8 cellular contexts compared by ENCODE assay signal in genomic region chr19:48203227-48203793, GRCh38. TPM values are rescaled to one million over a fixed set of nuclear protein-coding genes. Genes with fewer than 3 reads are reported as not detected.
DNase-seq lines count a peak whose midpoint lies in the region; ATAC-seq and TF ChIP-seq lines count a peak whose summit lies in the region.

No MANE protein-coding gene starts in this region.

- H3K4me1 Mint-ChIP-seq in osteocyte (ENCODE audit: unreplicated experiment) (no peaks in the 10 kb centered on the region), HFFc6 (ENCODE audit: low read depth) (peaks cover 11% of the 10 kb centered on the region)

- peaks cover 19 to 40% (median 28%) of the 10 kb centered on the region in 10 experiments for H3K4me1 ChIP-seq in BLaER1 treated with 17β-estradiol and CSF1 and Interleukin-3, amounts not matched to agents 10 nM and 100 nM
- H3K4me1 ChIP-seq in mammary epithelial cell (ENCODE audit: insufficient read depth, low read length) (peaks cover 14% of the 10 kb centered on the region), muscle layer of duodenum (ENCODE audit: control insufficient read depth in 1 of 2, insufficient read depth in 2 of 2, low read length in 2 of 2) (peaks cover 4 to 14% of the 10 kb centered on the region in 2 donors)

- CTCF ChIA-PET in mammary epithelial cell (lab: Charles Lee; ENCODE audit: low non-redundant PET) = interaction anchor here (0.6 kb wide), 1 partner anchor 317 kb away, joined by 4 read pairs; the partner anchor contains the start of gene SULT2A1

- H3K4me3 Mint-ChIP-seq in osteocyte (ENCODE audit: unreplicated experiment) (no peak overlapping the region), HFFc6 (no peak overlapping the region)

- WGBS in mammary epithelial cell (ENCODE audit: low coverage, missing lambda C conversion rate) = 30% methylated on average over 3 of the region's 5 CpGs

- intact Hi-C loops in mammary epithelial cell (cut with micrococcal nuclease) = no loop called here

- TF ChIP-seq CTCF in mammary epithelial cell (conservative IDR thresholded peaks at IDR 0.05 in 1 of 2, IDR thresholded peaks at IDR 0.05 in 1 of 2; ENCODE audit: extremely low read depth in 1 of 2, insufficient read depth in 1 of 2, low read depth in 1 of 2, low read length in 2 of 2) = no peak
- TF ChIP-seq CTCF in osteocyte (IDR thresholded peaks at IDR 0.05) = no peak
- no peak for TF ChIP-seq CTCF in HFFc6 (IDR thresholded peaks at IDR 0.05)

- H3K27me3 Mint-ChIP-seq in osteocyte (ENCODE audit: unreplicated experiment) (no peaks in the 10 kb centered on the region), HFFc6 (ENCODE audit: insufficient read depth) (no peaks in the 10 kb centered on the region)

- peaks cover 18% of the 10 kb centered on the region for H3K79me2 ChIP-seq in mammary epithelial cell (ENCODE audit: insufficient read depth, low read length)

- no peaks in the 10 kb centered on the region; a peak in 1 of 22 replicates for H4K20me1 ChIP-seq in BLaER1 treated with 17β-estradiol and CSF1 and Interleukin-3, amounts not matched to agents 10 nM and 100 nM
- no peaks in the 10 kb centered on the region for H4K20me1 ChIP-seq in mammary epithelial cell (ENCODE audit: insufficient read depth, low read length)

- dilution Hi-C loops in mammary epithelial cell (cut with HindIII; ENCODE audit: low sequenced_read_pairs) = loop anchor here (5.0 kb wide), 1 partner anchor 34 kb away; no protein-coding TSS in a partner anchor

- no peak for ATAC-seq in GM18505 (IDR thresholded peaks at IDR 0.05; ENCODE audit: unreplicated experiment)

- H3K4me3 ChIP-seq in BLaER1 treated with 17β-estradiol and CSF1 and Interleukin-3, amounts not matched to agents 10 nM and 100 nM = peak overlapping the region; percentile 66 to 81 (median 72)
- H3K4me3 ChIP-seq in mammary epithelial cell (replicated peaks in 1 of 3; ENCODE audit: insufficient read depth in 1 of 3, low read depth in 2 of 3, low read length in 3 of 3) (peak overlapping the region; percentile 39 to 76 (median 73)), muscle layer of duodenum (ENCODE audit: low read depth in 1 of 2, low read length in 2 of 2) (peak overlapping the region; percentile 93 to 98)

- peak overlapping the region; percentile 71 to 98 (median 90) for H3K4me2 ChIP-seq in BLaER1 treated with 17β-estradiol and CSF1 and Interleukin-3, amounts not matched to agents 10 nM and 100 nM
- H3K4me2 ChIP-seq in mammary epithelial cell (ENCODE audit: insufficient read depth, low read depth, low read length) = peak overlapping the region; percentile 82

- in situ Hi-C loops in mammary epithelial cell (cut with MboI; ENCODE audit: low sequenced_read_pairs in 2 of 2) = no loop called here

- no peaks in the 10 kb centered on the region for H3K27me3 ChIP-seq in BLaER1 treated with 17β-estradiol and CSF1 and Interleukin-3, amounts not matched to agents 10 nM and 100 nM
- H3K27me3 ChIP-seq in mammary epithelial cell (ENCODE audit: insufficient read depth, low read length) (no peaks in the 10 kb centered on the region), muscle layer of duodenum (ENCODE audit: low read depth, low read length) (no peaks in the 10 kb centered on the region)

- TSS peak; percentile 56 for BruUV-seq in mammary epithelial cell (replicated peaks; lab: Mats Ljungman, UMichigan)

- H3K27ac Mint-ChIP-seq in osteocyte (ENCODE audit: unreplicated experiment) = no peak overlapping the region
- H3K27ac Mint-ChIP-seq in HFFc6 = no peak overlapping the region

- peak; percentile 18 for DNase-seq in HT1080 (ENCODE audit: low read depth)
- no peak for DNase-seq in mammary epithelial cell
- no peak for DNase-seq in osteocyte (ENCODE audit: extremely low spot score, unreplicated experiment)
- DNase-seq in HFFc6 = no peak
- DNase-seq in NCI-H446 (lab: John Stamatoyannopoulos, UW) = no peak

- no peak for TF ChIP-seq POLR2A in GM18505 (IDR thresholded peaks at IDR 0.05; ENCODE audit: borderline replicate concordance, extremely low read depth, insufficient read depth, insufficient read length)

- H3K36me3 ChIP-seq in BLaER1 treated with 17β-estradiol and CSF1 and Interleukin-3, amounts not matched to agents 10 nM and 100 nM = peaks cover 0 to 27% (median 7%) of the 10 kb centered on the region in 11 experiments; a peak in 10 of 22 replicates
- no peaks in the 10 kb centered on the region for H3K36me3 ChIP-seq in mammary epithelial cell (ENCODE audit: insufficient read depth, low read length)
- no peaks in the 10 kb centered on the region for H3K36me3 ChIP-seq in muscle layer of duodenum (ENCODE audit: control insufficient read depth in 1 of 2, insufficient read depth in 2 of 2, low read length in 2 of 2)

- H2AFZ ChIP-seq in mammary epithelial cell (ENCODE audit: low read depth, low read length) = peak overlapping the region; percentile 92

- H3K36me3 Mint-ChIP-seq in osteocyte (ENCODE audit: unreplicated experiment) (no peaks in the 10 kb centered on the region), HFFc6 (ENCODE audit: low read depth) (no peaks in the 10 kb centered on the region)

- no peaks in the 10 kb centered on the region for H3K9me3 Mint-ChIP-seq in osteocyte (ENCODE audit: unreplicated experiment)
- H3K9me3 Mint-ChIP-seq in HFFc6 = no peaks in the 10 kb centered on the region

- peak overlapping the region; percentile 67 to 84 (median 81) for H3K9ac ChIP-seq in BLaER1 treated with 17β-estradiol and CSF1 and Interleukin-3, amounts not matched to agents 10 nM and 100 nM
- H3K9ac ChIP-seq in mammary epithelial cell (ENCODE audit: insufficient read depth, low read length) = peak overlapping the region; percentile 76

- peak overlapping the region; percentile 48 to 74 (median 63); a peak in 19 of 22 replicates for H3K27ac ChIP-seq in BLaER1 treated with 17β-estradiol and CSF1 and Interleukin-3, amounts not matched to agents 10 nM and 100 nM
- H3K27ac ChIP-seq in mammary epithelial cell (ENCODE audit: insufficient read depth, low read depth, low read length) = peak overlapping the region; percentile 86
- peak overlapping the region; percentile 70 for H3K27ac ChIP-seq in muscle layer of duodenum (ENCODE audit: low read length)

- no peaks in the 10 kb centered on the region for H3K9me3 ChIP-seq in BLaER1 treated with 17β-estradiol and CSF1 and Interleukin-3, amounts not matched to agents 10 nM and 100 nM (replicated peaks in 1 of 11)
- no peaks in the 10 kb centered on the region for H3K9me3 ChIP-seq in mammary epithelial cell (replicated peaks; ENCODE audit: insufficient read depth, low read length)
- H3K9me3 ChIP-seq in muscle layer of duodenum (ENCODE audit: control insufficient read depth in 1 of 2, low read length in 2 of 2) = no peaks in the 10 kb centered on the region

RNA-seq across cellular contexts. Expression of gene ZSWIM9, which starts 32.8 kb away (rescaled TPM):
- 1.7 and 1.8 TPM in 2 replicates for total RNA-seq in HT1080 (2014; rRNA removed; shearing (Covaris generic))
- polyA plus RNA-seq in HT1080 (2015; cell fraction: cytosol; rRNA removed) = 3.0 and 3.5 TPM in 2 replicates
- polyA plus RNA-seq in HT1080 (2015; cell fraction: nucleus; rRNA removed) = 2.7 and 3.0 TPM in 2 replicates
- 1 to 10 TPM; 1.8 to 6.4 TPM for total RNA-seq in mammary epithelial cell
- polyA plus RNA-seq in mammary epithelial cell = 0.36 TPM
- polyA minus RNA-seq in mammary epithelial cell = 0.21 TPM
- total RNA-seq in osteocyte = 5.7 and 6.6 TPM in 2 replicates
- total RNA-seq in HFFc6 (2021; fragmentation: NEBNext Ultra II Directional; extraction: Animal tissue kit (Norgen Biotek cat#: 25700)) = 1 to 10 TPM; 5.6 to 7.2 (median 5.9) TPM

RNA-seq across cellular contexts. Expression of gene LIG1, which starts 33.2 kb away (rescaled TPM):
- total RNA-seq in HT1080 (2014; rRNA removed; shearing (Covaris generic)) = 86.5 and 139 TPM in 2 replicates
- polyA plus RNA-seq in HT1080 (2015; cell fraction: cytosol; rRNA removed) = 38.6 and 39.4 TPM in 2 replicates
- 101 and 119 TPM in 2 replicates for polyA plus RNA-seq in HT1080 (2015; cell fraction: nucleus; rRNA removed)
- 10 to 100 TPM; 14.0 to 55.7 TPM for total RNA-seq in mammary epithelial cell
- polyA plus RNA-seq in mammary epithelial cell = 46.2 TPM
- polyA minus RNA-seq in mammary epithelial cell = 32.1 TPM
- 19.0 and 23.0 TPM in 2 replicates for total RNA-seq in osteocyte
- 10 to 100 TPM; 25.9 to 55.8 (median 48.1) TPM for total RNA-seq in HFFc6 (2021; fragmentation: NEBNext Ultra II Directional; extraction: Animal tissue kit (Norgen Biotek cat#: 25700))

RNA-seq across cellular contexts. Expression of gene CARD8, which starts 52.4 kb away (rescaled TPM):
- total RNA-seq in HT1080 (2014; rRNA removed; shearing (Covaris generic)) = 17.1 and 19.0 TPM in 2 replicates
- 19.7 and 20.8 TPM in 2 replicates for polyA plus RNA-seq in HT1080 (2015; cell fraction: cytosol; rRNA removed)
- polyA plus RNA-seq in HT1080 (2015; cell fraction: nucleus; rRNA removed) = 44.8 and 52.5 TPM in 2 replicates
- total RNA-seq in mammary epithelial cell (10 to 100 TPM; 10.5 to 14.2 TPM), osteocyte (36.4 and 38.0 TPM in 2 replicates)
- 8.5 TPM for polyA plus RNA-seq in mammary epithelial cell
- 26.7 TPM for polyA minus RNA-seq in mammary epithelial cell
- 10 to 100 TPM; 11.3 to 17.2 (median 14.7) TPM for total RNA-seq in HFFc6 (2021; fragmentation: NEBNext Ultra II Directional; extraction: Animal tissue kit (Norgen Biotek cat#: 25700))
